32 cellular contexts compared by ENCODE assay signal in genomic region chr6:168605964-168606363, GRCh38.
DNase-seq lines count a peak whose midpoint lies in the region; FAIRE-seq and TF ChIP-seq lines count a peak whose summit lies in the region.
"Had no signal": no experiment of that assay in that cellular context is flagged by ENCODE, and none has a peak within 500 bp of the region (broad histone marks: within the 10 kb centered on the region; RNA-seq: fewer than 3 reads in every experiment).

No MANE protein-coding gene starts in this region.

- no peaks in the 10 kb centered on the region for H3K9me1 ChIP-seq in keratinocyte (ENCODE audit: control insufficient read depth, extremely low read depth, insufficient read depth, low read length)

- 79 to 81% methylated on average over 7 of the region's 7 CpGs for WGBS in testis, 2 donors

- H3K9ac ChIP-seq in keratinocyte (ENCODE audit: control insufficient read depth, extremely low read depth, insufficient read depth, low read length): no peak overlapping the region
- no peak overlapping the region for H3K9ac ChIP-seq in Karpas-422 (ENCODE audit: low read length)
- H3K9ac ChIP-seq: parathyroid adenoma had no signal

- FAIRE-seq in keratinocyte (lab: Jason Lieb, UNC): no peak
- FAIRE-seq: astrocyte, endothelial cell of umbilical vein, islet of Langerhans had no signal

- H3K36me3 ChIP-seq in keratinocyte (ENCODE audit: control insufficient read depth in 2 of 2, extremely low read depth in 1 of 2, insufficient read depth in 2 of 2, low read length in 2 of 2) (no peaks in the 10 kb centered on the region), testis (ENCODE audit: low read depth, missing control alignments) (no peaks in the 10 kb centered on the region), Karpas-422 (ENCODE audit: insufficient read depth, low read length) (no peaks in the 10 kb centered on the region)
- H3K36me3 ChIP-seq: lower lobe of right lung, right atrium auricular region, upper lobe of right lung had no signal

- H3K9me2 ChIP-seq in Karpas-422 (replicated peaks; ENCODE audit: insufficient read depth, low read length): no peaks in the 10 kb centered on the region

- DNase-seq in NCI-H146 (lab: John Stamatoyannopoulos, UW) (peak; percentile 15), NCI-H146 treated with DMSO at 0.1 percent for 48 hours (lab: John Stamatoyannopoulos, UW; ENCODE audit: unreplicated experiment) (no peak), SW480 (ENCODE audit: low spot score) (peak; percentile 66), keratinocyte (ENCODE audit: low read depth, low spot score) (no peak), testis (peak; percentile 4), Karpas-422 (no peak), DMS153 treated with DMSO at 0.1 percent for 48 hours (lab: John Stamatoyannopoulos, UW; ENCODE audit: unreplicated experiment) (no peak)
- no peak for DNase-seq in activated CD4-positive, alpha-beta T cell treated with anti-CD3 and anti-CD28 coated beads, Interleukin-2, amount 50 U/mL, for 4 hours
- DNase-seq: activated CD4-positive, alpha-beta T cell treated with anti-CD3 and anti-CD28 coated beads for 36 hours; activated gamma-delta T cell; activated T-cell treated with anti-CD3 and anti-CD28 coated beads, Interleukin-2, amount 50 U/mL, for 1 hour; CD4-positive, alpha-beta T cell; HFFc6; IMR-90; lower lobe of right lung; mucosa of descending colon; NCI-H1092; NCI-H1930; NCI-H82; OCI-M1; Right ventricle myocardium superior; stimulated activated CD4-positive, alpha-beta T cell treated with anti-CD3 and anti-CD28 coated beads, Interleukin-12 subunit alpha, Interleukin-12 subunit beta, amount 100 ng/mL, for 4 hours; stimulated activated CD4-positive, alpha-beta T cell treated with anti-CD3 and anti-CD28 coated beads, Interleukin-4, amount 100 ng/mL, for 1 hour; substantia nigra; upper lobe of right lung had no signal

- peaks cover 25% of the 10 kb centered on the region for H3K4me1 ChIP-seq in keratinocyte (ENCODE audit: control insufficient read depth, extremely low read depth, insufficient read depth, low read length)
- H3K4me1 ChIP-seq in testis: no peaks in the 10 kb centered on the region
- no peaks in the 10 kb centered on the region for H3K4me1 ChIP-seq in Karpas-422 (ENCODE audit: low read length)
- H3K4me1 ChIP-seq: lower lobe of right lung, parathyroid adenoma, right atrium auricular region, upper lobe of right lung had no signal

- no peak overlapping the region for H2AFZ ChIP-seq in keratinocyte (ENCODE audit: control insufficient read depth, low read length)
- no peak overlapping the region for H2AFZ ChIP-seq in Karpas-422 (ENCODE audit: low read length)
- H2AFZ ChIP-seq: GM23338, parathyroid adenoma had no signal

- H3K4me3 ChIP-seq in keratinocyte (ENCODE audit: control insufficient read depth in 2 of 3, extremely low read depth in 1 of 3, insufficient read depth in 2 of 3, low read depth in 1 of 3, low read length in 3 of 3): no peak overlapping the region
- no peak overlapping the region for H3K4me3 ChIP-seq in testis
- no peak overlapping the region for H3K4me3 ChIP-seq in Karpas-422 (ENCODE audit: low read length)
- H3K4me3 ChIP-seq: GM23338, lower lobe of right lung, mucosa of descending colon, right atrium auricular region, upper lobe of right lung had no signal

- intact Hi-C loops in testis (cut with DNase I; ENCODE audit: low total_unique reads): no loop called here

- no peak overlapping the region for H3K27ac ChIP-seq in keratinocyte (ENCODE audit: control insufficient read depth, insufficient read depth, low read length)
- no peak overlapping the region for H3K27ac ChIP-seq in testis
- H3K27ac ChIP-seq in Karpas-422 (ENCODE audit: low read length): no peak overlapping the region
- H3K27ac ChIP-seq: 22Rv1, lower lobe of right lung, parathyroid adenoma, right atrium auricular region, upper lobe of right lung had no signal

- H3K4me2 ChIP-seq in keratinocyte (ENCODE audit: control insufficient read depth, extremely low read depth, insufficient read depth, low read depth, low read length): no peak overlapping the region
- H3K4me2 ChIP-seq in Karpas-422 (ENCODE audit: low read depth, low read length, poor library complexity, severe bottlenecking): no peak overlapping the region
- H3K4me2 ChIP-seq: GM23338 had no signal

- H3K79me2 ChIP-seq in keratinocyte (ENCODE audit: control insufficient read depth, insufficient read depth, low read length) (no peaks in the 10 kb centered on the region), Karpas-422 (ENCODE audit: low read length) (no peaks in the 10 kb centered on the region)
- H3K79me2 ChIP-seq: parathyroid adenoma had no signal

- no peaks in the 10 kb centered on the region for H3K27me3 ChIP-seq in keratinocyte (ENCODE audit: control insufficient read depth, extremely low read depth, insufficient read depth, low read length)
- no peaks in the 10 kb centered on the region for H3K27me3 ChIP-seq in testis
- H3K27me3 ChIP-seq in Karpas-422 (ENCODE audit: low read length): no peaks in the 10 kb centered on the region
- H3K27me3 ChIP-seq: right atrium auricular region, upper lobe of right lung had no signal

- peak in 2 of 3 experiments; percentile 10 to 12 for TF ChIP-seq CTCF in keratinocyte (optimal IDR thresholded peaks at IDR 0.05 in 1 of 3, IDR thresholded peaks at IDR 0.05 in 1 of 3, conservative IDR thresholded peaks at IDR 0.05 in 1 of 3; ENCODE audit: extremely low read depth in 1 of 3, insufficient read depth in 2 of 3, low read length in 3 of 3)
- TF ChIP-seq CTCF in testis (IDR thresholded peaks at IDR 0.05): no peak

- H4K20me1 ChIP-seq in keratinocyte (ENCODE audit: control insufficient read depth, extremely low read depth, insufficient read depth, low read length) (no peaks in the 10 kb centered on the region), Karpas-422 (ENCODE audit: insufficient read depth, low read depth, low read length) (no peaks in the 10 kb centered on the region)

- no peak for TF ChIP-seq POLR2A in testis (IDR thresholded peaks at IDR 0.05)

- no peaks in the 10 kb centered on the region for H3K9me3 ChIP-seq in keratinocyte (ENCODE audit: control insufficient read depth, low read depth, low read length)
- no peaks in the 10 kb centered on the region for H3K9me3 ChIP-seq in testis
- H3K9me3 ChIP-seq in Karpas-422 (ENCODE audit: low read length): no peaks in the 10 kb centered on the region
- H3K9me3 ChIP-seq: lower lobe of right lung, mucosa of descending colon, upper lobe of right lung had no signal

- dilution Hi-C loops in keratinocyte (cut with MboI; ENCODE audit: extremely low pct_ligation_motif_present, low sequenced_read_pairs): no loop called here

Comparison
In these comparisons a context has a peak if more than half of its experiments do, and no peak if none do; other contexts are left out.
1. DNase-seq: peak in NCI-H146 (single experiment), SW480 (single experiment) and testis (single experiment); none in NCI-H146 treated with DMSO at 0.1 percent for 48 hours (single experiment), keratinocyte (single experiment), Karpas-422 (single experiment), DMS153 treated with DMSO at 0.1 percent for 48 hours (single experiment) and activated CD4-positive, alpha-beta T cell treated with anti-CD3 and anti-CD28 coated beads, Interleukin-2, amount 50 U/mL, for 4 hours (0 of 2).
2. CTCF ChIP-seq: peak in keratinocyte (2 of 3); none in testis (0 of 3).